Comparison of ENCODE assay signal across 9 cellular contexts in the genomic region with DNA sequence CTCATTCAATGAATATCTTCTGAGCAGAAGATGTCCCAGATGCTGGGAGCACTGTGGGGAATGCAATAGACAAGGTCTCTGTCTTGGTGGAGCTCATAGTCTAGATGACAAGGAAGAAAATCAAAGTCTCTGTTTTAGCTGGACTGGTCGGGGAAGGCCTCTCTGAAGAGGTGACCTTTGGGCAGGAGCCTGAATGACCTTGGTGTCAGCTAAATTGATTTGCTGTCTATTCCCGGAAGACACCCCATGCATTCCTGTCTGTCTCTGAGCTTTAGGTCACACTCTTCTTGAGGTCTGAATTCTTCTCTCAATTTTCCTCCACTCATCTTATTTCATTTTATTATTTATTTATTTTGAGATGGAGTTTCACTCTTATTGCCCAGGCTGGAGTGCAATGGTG. TPM values are rescaled to one million over a fixed set of nuclear protein-coding genes. Genes with fewer than 3 reads are reported as not detected.
"Had no signal": no experiment of that assay in that cellular context is flagged by ENCODE, and none has a peak within 500 bp of the region (broad histone marks: within the 10 kb centered on the region; RNA-seq: fewer than 3 reads in every experiment).

No MANE protein-coding gene starts in this region.

- FAIRE-seq: G401.6, GM12878, GM12891, GM12892, GM18507, GM19239 had no signal

- ATAC-seq: GM12878 had no signal

- H3K4me3 ChIP-seq: GM12878 had no signal

- DNase-seq: GDM1, GF-D8 had no signal

RNA-seq across cellular contexts. Expression of a gene that starts 14.5 kb away (rescaled TPM):
- total RNA-seq: G401, GM12878 had no signal
- polyA plus RNA-seq: GM12878 had no signal
